ENCODE assay signal across 25 cellular contexts in the genomic region with DNA sequence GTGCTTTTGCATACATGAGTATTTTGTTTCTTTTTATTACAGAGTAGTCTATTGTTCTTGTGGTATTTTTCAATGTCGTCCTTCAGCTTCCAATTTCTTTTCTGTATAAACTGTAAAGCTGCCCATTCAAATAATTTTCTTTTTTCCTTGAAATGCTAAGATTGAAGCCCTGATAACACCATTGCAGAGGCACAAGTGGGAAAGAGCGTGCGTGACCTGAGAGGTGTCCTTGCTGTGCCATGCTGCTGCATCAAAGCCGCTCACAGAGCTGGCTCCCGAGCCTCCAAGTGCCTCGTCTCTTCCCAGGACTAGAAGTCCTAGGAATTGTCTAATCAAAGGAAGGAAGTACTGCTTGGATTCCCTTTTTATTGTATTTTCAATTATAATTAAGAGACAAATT.
"Had no signal": no experiment of that assay in that cellular context is flagged by ENCODE, and none has a peak within 500 bp of the region (broad histone marks: within the 10 kb centered on the region; RNA-seq: fewer than 3 reads in every experiment).

No MANE protein-coding gene starts in this region.

- DNase-seq: activated B cell treated with CpG ODN at 0.5 μM for 24 hours; activated CD4-positive, alpha-beta memory T cell treated with anti-CD3 and anti-CD28 coated beads for 36 hours; activated CD4-positive, alpha-beta T cell treated with anti-CD3 and anti-CD28 coated beads for 1 hour; activated CD4-positive, alpha-beta T cell treated with anti-CD3 and anti-CD28 coated beads, Interleukin-2, amount 10 ng/mL, durations not matched to agents 24 days and 14 days; activated CD8-positive, alpha-beta memory T cell treated with anti-CD3 and anti-CD28 coated beads for 24 hours; activated gamma-delta T cell treated with Interleukin-2 at 50 U/mL for 16 hours; activated naive CD4-positive, alpha-beta T cell treated with anti-CD3 and anti-CD28 coated beads, Interleukin-2, amount 10 ng/mL, durations not matched to agents 7 days and 5 days; activated naive CD8-positive, alpha-beta T cell treated with anti-CD3 and anti-CD28 coated beads for 36 hours; activated T-cell treated with anti-CD3 and anti-CD28 coated beads for 4 hours; activated T-cell treated with anti-CD3 and anti-CD28 coated beads, Interleukin-2, amount 50 U/mL, for 48 hours; central memory CD4-positive, alpha-beta T cell; MG63; MV-4-11; NCI-H1092 treated with DMSO at 0.1 percent for 48 hours; NCI-H1417 treated with DMSO at 0.1 percent for 48 hours; NCI-H1694; NCI-H2029; NCI-H2107; NCI-H510A treated with DMSO at 0.1 percent for 48 hours; NCI-H69; PC-3; SHP77 treated with DMSO at 0.1 percent for 48 hours; T-helper 17 cell; T-helper 9 cell had no signal

- H3K27ac Mint-ChIP-seq: activated B cell treated with CpG ODN at 0.5 μM for 24 hours; activated CD4-positive, alpha-beta memory T cell treated with anti-CD3 and anti-CD28 coated beads for 36 hours; activated CD4-positive, alpha-beta T cell treated with anti-CD3 and anti-CD28 coated beads, Interleukin-2, amount 10 ng/mL, durations not matched to agents 24 days and 14 days; activated naive CD4-positive, alpha-beta T cell treated with anti-CD3 and anti-CD28 coated beads, Interleukin-2, amount 10 ng/mL, durations not matched to agents 7 days and 5 days; activated naive CD8-positive, alpha-beta T cell treated with anti-CD3 and anti-CD28 coated beads for 36 hours; activated T-helper 2 cell treated with anti-CD3 and anti-CD28 coated beads, Interferon-gamma antibody, Interleukin-2, Interleukin-4, amounts not matched to agents 10 μg/mL and 5 μg/mL and 100 μg/mL, durations not matched to agents 14 hours and 24 hours and 36 hours; T-helper 17 cell had no signal

- H3K36me3 ChIP-seq: MG63 had no signal

- H3K4me3 ChIP-seq: MG63 had no signal

- H3K9me3 Mint-ChIP-seq: activated B cell treated with CpG ODN at 0.5 μM for 24 hours; activated naive CD4-positive, alpha-beta T cell treated with anti-CD3 and anti-CD28 coated beads, Interleukin-2, amount 10 ng/mL, durations not matched to agents 7 days and 5 days had no signal

- H3K36me3 Mint-ChIP-seq: activated CD4-positive, alpha-beta memory T cell treated with anti-CD3 and anti-CD28 coated beads for 36 hours; activated naive CD4-positive, alpha-beta T cell treated with anti-CD3 and anti-CD28 coated beads, Interleukin-2, amount 10 ng/mL, durations not matched to agents 7 days and 5 days; activated naive CD8-positive, alpha-beta T cell treated with anti-CD3 and anti-CD28 coated beads for 36 hours had no signal

- H3K4me1 Mint-ChIP-seq: activated CD4-positive, alpha-beta T cell treated with anti-CD3 and anti-CD28 coated beads, Interleukin-2, amount 10 ng/mL, durations not matched to agents 24 days and 14 days; activated naive CD4-positive, alpha-beta T cell treated with anti-CD3 and anti-CD28 coated beads, Interleukin-2, amount 10 ng/mL, durations not matched to agents 7 days and 5 days; T-helper 17 cell had no signal

- H3K4me3 Mint-ChIP-seq: activated B cell treated with CpG ODN at 0.5 μM for 24 hours; activated CD4-positive, alpha-beta memory T cell treated with anti-CD3 and anti-CD28 coated beads for 36 hours; activated CD4-positive, alpha-beta T cell treated with anti-CD3 and anti-CD28 coated beads, Interleukin-2, amount 10 ng/mL, durations not matched to agents 24 days and 14 days; activated naive CD4-positive, alpha-beta T cell treated with anti-CD3 and anti-CD28 coated beads, Interleukin-2, amount 10 ng/mL, durations not matched to agents 7 days and 5 days; activated naive CD8-positive, alpha-beta T cell treated with anti-CD3 and anti-CD28 coated beads for 36 hours; T-helper 17 cell had no signal

- ATAC-seq: T-helper 17 cell had no signal
